Comparison of ENCODE assay signal across 1 cellular context in the genomic region with DNA sequence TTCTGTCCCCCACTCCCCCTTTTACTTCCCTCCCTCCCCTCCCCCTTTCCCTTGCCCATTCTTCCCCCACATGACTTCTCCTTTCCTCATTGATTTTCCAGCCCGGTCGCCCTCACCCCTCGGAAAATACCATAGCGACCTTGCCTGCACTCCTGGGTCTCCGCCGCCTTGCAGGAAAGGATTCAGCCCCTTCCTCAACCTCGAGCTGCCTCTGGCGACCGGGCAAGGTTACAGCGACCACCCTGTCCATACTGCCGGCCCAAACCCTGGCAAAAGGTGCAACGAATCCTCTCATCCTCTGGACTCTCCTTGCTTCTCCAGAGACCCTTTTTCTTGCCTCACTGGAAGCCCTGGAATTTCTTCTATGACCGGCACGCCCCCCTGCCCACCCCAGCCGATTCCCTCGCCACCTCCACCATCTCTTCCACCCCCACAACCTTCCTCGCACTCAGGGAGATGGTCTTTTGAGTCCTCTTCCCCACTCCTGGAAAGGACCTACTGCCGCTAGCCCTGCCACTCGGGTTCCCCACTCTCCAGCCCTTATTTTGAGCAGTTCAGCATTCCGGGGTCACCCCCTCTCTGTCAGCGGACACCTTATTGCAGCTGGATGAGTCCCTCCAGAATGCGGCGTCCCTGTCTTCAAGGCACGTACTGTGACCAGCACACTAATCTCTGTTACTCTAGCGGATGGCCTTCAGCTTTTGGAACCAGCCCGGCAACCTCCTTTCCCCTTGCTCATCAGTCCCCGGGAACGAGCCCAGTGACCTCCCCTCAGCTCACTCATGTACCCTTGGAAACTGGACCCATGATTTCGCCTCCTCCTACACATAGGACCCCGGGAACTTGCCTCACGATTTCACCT.
TF ChIP-seq lines count a peak whose summit lies in the region.

No MANE protein-coding gene starts in this region.

TF ChIP-seq in liver, 16 proteins besides CTCF, POLR2A, EP300 and RAD21 (continued from another document):
- TF ChIP-seq, protein P1, sequence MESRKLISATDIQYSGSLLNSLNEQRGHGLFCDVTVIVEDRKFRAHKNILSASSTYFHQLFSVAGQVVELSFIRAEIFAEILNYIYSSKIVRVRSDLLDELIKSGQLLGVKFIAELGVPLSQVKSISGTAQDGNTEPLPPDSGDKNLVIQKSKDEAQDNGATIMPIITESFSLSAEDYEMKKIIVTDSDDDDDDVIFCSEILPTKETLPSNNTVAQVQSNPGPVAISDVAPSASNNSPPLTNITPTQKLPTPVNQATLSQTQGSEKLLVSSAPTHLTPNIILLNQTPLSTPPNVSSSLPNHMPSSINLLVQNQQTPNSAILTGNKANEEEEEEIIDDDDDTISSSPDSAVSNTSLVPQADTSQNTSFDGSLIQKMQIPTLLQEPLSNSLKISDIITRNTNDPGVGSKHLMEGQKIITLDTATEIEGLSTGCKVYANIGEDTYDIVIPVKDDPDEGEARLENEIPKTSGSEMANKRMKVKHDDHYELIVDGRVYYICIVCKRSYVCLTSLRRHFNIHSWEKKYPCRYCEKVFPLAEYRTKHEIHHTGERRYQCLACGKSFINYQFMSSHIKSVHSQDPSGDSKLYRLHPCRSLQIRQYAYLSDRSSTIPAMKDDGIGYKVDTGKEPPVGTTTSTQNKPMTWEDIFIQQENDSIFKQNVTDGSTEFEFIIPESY (IDR thresholded peaks at IDR 0.05): no peak
- TF ChIP-seq RXRA (IDR thresholded peaks at IDR 0.05): no peak
- TF ChIP-seq JUND (IDR thresholded peaks at IDR 0.05): no peak
